24 cellular contexts compared by ENCODE assay signal in genomic region chr14:100425454-100425814, GRCh38.
"Had no signal": no experiment of that assay in that cellular context is flagged by ENCODE, and none has a peak within 500 bp of the region (broad histone marks: within the 10 kb centered on the region; RNA-seq: fewer than 3 reads in every experiment).

No MANE protein-coding gene starts in this region.

- H3K4me1 ChIP-seq: prostate gland had no signal

- H3K27ac ChIP-seq: dorsolateral prefrontal cortex, epithelial cell of prostate, prostate gland, skin epidermis, thoracic aorta had no signal

- DNase-seq: activated CD4-positive, alpha-beta T cell treated with anti-CD3 and anti-CD28 coated beads for 48 hours; activated CD4-positive, CD25-positive, alpha-beta regulatory T cell; activated effector memory CD4-positive, alpha-beta T cell treated with Interleukin-2 at 50 U/mL for 16 hours; activated naive CD4-positive, alpha-beta T cell treated with anti-CD3 and anti-CD28 coated beads, Interleukin-2, amount 10 ng/mL, durations not matched to agents 7 days and 5 days; activated naive CD8-positive, alpha-beta T cell treated with anti-CD3 and anti-CD28 coated beads, Interleukin-2, amount 50 U/mL, for 24 hours; activated T-cell treated with anti-CD3 and anti-CD28 coated beads, Interleukin-2, amount 50 U/mL, for 24 hours; anterior cingulate cortex; endodermal cell; foreskin melanocyte; glutamatergic neuron; hippocampal formation; right cardiac atrium; stimulated activated CD4-positive, alpha-beta T cell treated with anti-CD3 and anti-CD28 coated beads, Interleukin-4, amount 100 ng/mL, for 24 hours; upper lobe of left lung had no signal

- H3K27me3 ChIP-seq: dorsolateral prefrontal cortex, upper lobe of left lung had no signal

- H3K4me3 Mint-ChIP-seq: activated CD4-positive, alpha-beta memory T cell treated with anti-CD3 and anti-CD28 coated beads, Interleukin-2, amount 10 ng/mL, durations not matched to agents 7 days and 5 days; activated naive CD4-positive, alpha-beta T cell treated with anti-CD3 and anti-CD28 coated beads, Interleukin-2, amount 10 ng/mL, durations not matched to agents 7 days and 5 days; activated naive CD8-positive, alpha-beta T cell treated with anti-CD3 and anti-CD28 coated beads, Interleukin-2, amount 50 U/mL, for 24 hours; activated T-cell treated with anti-CD3 and anti-CD28 coated beads, Interleukin-2, amount 50 U/mL, for 24 hours; endodermal cell; neural crest cell; stimulated activated memory B cell treated with anti-CD40 and anti-IgM and Interleukin-4, amounts not matched to agents 10 μg/mL and 1 μg/mL and 100 μg/mL, for 72 hours had no signal

- H3K36me3 ChIP-seq: prostate gland, upper lobe of left lung had no signal

- H3K36me3 Mint-ChIP-seq: activated naive CD4-positive, alpha-beta T cell treated with anti-CD3 and anti-CD28 coated beads, Interleukin-2, amount 10 ng/mL, durations not matched to agents 7 days and 5 days; stimulated activated memory B cell treated with anti-CD40 and anti-IgM and Interleukin-4, amounts not matched to agents 10 μg/mL and 1 μg/mL and 100 μg/mL, for 72 hours had no signal

- H3K9me3 ChIP-seq: prostate gland, thoracic aorta, upper lobe of left lung had no signal

- H3K27me3 Mint-ChIP-seq: activated CD4-positive, alpha-beta memory T cell treated with anti-CD3 and anti-CD28 coated beads, Interleukin-2, amount 10 ng/mL, durations not matched to agents 7 days and 5 days; activated naive CD4-positive, alpha-beta T cell treated with anti-CD3 and anti-CD28 coated beads, Interleukin-2, amount 10 ng/mL, durations not matched to agents 7 days and 5 days; activated naive CD8-positive, alpha-beta T cell treated with anti-CD3 and anti-CD28 coated beads, Interleukin-2, amount 50 U/mL, for 24 hours; activated T-cell treated with anti-CD3 and anti-CD28 coated beads, Interleukin-2, amount 50 U/mL, for 24 hours; stimulated activated memory B cell treated with anti-CD40 and anti-IgM and Interleukin-4, amounts not matched to agents 10 μg/mL and 1 μg/mL and 100 μg/mL, for 72 hours had no signal

- ATAC-seq: right cardiac atrium; stimulated activated memory B cell treated with anti-CD40 and anti-IgM and Interleukin-4, amounts not matched to agents 10 μg/mL and 1 μg/mL and 100 μg/mL, for 72 hours had no signal

- H3K4me3 ChIP-seq: dorsolateral prefrontal cortex, lung, prostate gland, skin epidermis, thoracic aorta, upper lobe of left lung had no signal

- H3K9me3 Mint-ChIP-seq: activated CD4-positive, alpha-beta memory T cell treated with anti-CD3 and anti-CD28 coated beads, Interleukin-2, amount 10 ng/mL, durations not matched to agents 7 days and 5 days; activated naive CD4-positive, alpha-beta T cell treated with anti-CD3 and anti-CD28 coated beads, Interleukin-2, amount 10 ng/mL, durations not matched to agents 7 days and 5 days; activated naive CD8-positive, alpha-beta T cell treated with anti-CD3 and anti-CD28 coated beads, Interleukin-2, amount 50 U/mL, for 24 hours; activated T-cell treated with anti-CD3 and anti-CD28 coated beads, Interleukin-2, amount 50 U/mL, for 24 hours; brain; endodermal cell; neural crest cell; stimulated activated memory B cell treated with anti-CD40 and anti-IgM and Interleukin-4, amounts not matched to agents 10 μg/mL and 1 μg/mL and 100 μg/mL, for 72 hours had no signal
